In the genomic region with DNA sequence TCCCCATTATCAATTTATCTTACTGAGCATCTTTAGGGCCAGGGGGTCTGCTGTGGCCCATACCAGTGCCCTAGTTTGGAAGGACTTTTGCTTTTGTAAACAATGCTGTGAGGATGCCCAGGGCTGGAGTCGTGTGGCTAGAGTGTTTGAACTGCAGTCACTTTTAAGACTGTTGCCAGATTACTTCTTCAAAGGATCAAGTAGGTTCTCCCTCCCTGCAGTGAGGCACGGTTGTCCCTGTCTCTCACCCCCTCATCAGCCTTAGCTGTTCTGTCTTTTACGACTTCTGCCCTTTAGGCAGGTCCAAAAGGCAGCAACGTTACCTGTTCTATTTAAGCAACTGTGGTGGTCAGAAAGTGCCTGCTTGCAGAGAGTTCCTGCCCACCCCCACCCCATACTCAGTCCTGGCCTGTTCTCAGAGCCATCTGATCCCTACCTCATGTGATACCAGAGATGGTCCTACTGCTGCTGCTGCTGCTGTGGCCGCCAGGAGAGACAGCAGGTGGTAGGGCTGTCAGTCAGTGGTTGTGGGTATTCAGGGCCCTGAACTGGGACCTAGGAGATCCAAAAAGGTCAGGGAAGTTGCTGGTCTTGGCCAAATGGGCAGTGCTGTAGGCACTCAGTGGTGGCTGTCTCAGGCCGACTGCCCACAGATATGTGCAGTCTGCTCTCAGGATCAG, we compare ENCODE assay signal across 2 cellular contexts. TPM values are rescaled to one million over a fixed set of nuclear protein-coding genes. Genes with fewer than 3 reads are reported as not detected.
"Had no signal": no experiment of that assay in that cellular context is flagged by ENCODE, and none has a peak within 500 bp of the region (broad histone marks: within the 10 kb centered on the region; RNA-seq: fewer than 3 reads in every experiment).

No MANE protein-coding gene starts in this region.

RNA-seq across cellular contexts. Expression of gene AMIGO3, which starts 25.0 kb away (rescaled TPM):
- total RNA-seq: NCI-H460, Right ventricle myocardium inferior had no signal
